ENCODE assay signal across 22 cellular contexts in genomic region chr4:151143162-151143561, GRCh38.
"Had no signal": no experiment of that assay in that cellular context is flagged by ENCODE, and none has a peak within 500 bp of the region (broad histone marks: within the 10 kb centered on the region; RNA-seq: fewer than 3 reads in every experiment).

No MANE protein-coding gene starts in this region.

- H3K9ac ChIP-seq: parathyroid adenoma had no signal

- H3K79me2 ChIP-seq: hepatocyte, parathyroid adenoma had no signal

- H3K27ac ChIP-seq: ascending aorta, breast epithelium, hepatocyte, neutrophil, parathyroid adenoma, sigmoid colon, thyroid gland had no signal

- H3K27me3 Mint-ChIP-seq: activated naive CD8-positive, alpha-beta T cell treated with anti-CD3 and anti-CD28 coated beads, Interleukin-2, amount 50 U/mL, for 24 hours; activated T-cell treated with anti-CD3 and anti-CD28 coated beads, Interleukin-2, amount 50 U/mL, for 24 hours had no signal

- H3K36me3 ChIP-seq: breast epithelium, neutrophil had no signal

- H3K4me3 ChIP-seq: ascending aorta, breast epithelium, hepatocyte, sigmoid colon, thyroid gland had no signal

- H3K36me3 Mint-ChIP-seq: natural killer cell treated with Interleukin-12 subunit alpha and Interleukin-12 subunit beta and Interleukin-15 and Interleukin-18, amount 100 ng/mL, for 72 hours had no signal

- H2AFZ ChIP-seq: hepatocyte, parathyroid adenoma had no signal

- H3K27ac Mint-ChIP-seq: activated CD4-positive, alpha-beta T cell treated with anti-CD3 and anti-CD28 coated beads, Interleukin-2, amount 10 ng/mL, durations not matched to agents 7 days and 5 days; activated CD8-positive, alpha-beta T cell treated with anti-CD3 and anti-CD28 coated beads, Interleukin-2, amount 10 ng/mL, durations not matched to agents 7 days and 5 days; activated naive CD4-positive, alpha-beta T cell treated with anti-CD3 and anti-CD28 coated beads for 36 hours; activated naive CD8-positive, alpha-beta T cell treated with anti-CD3 and anti-CD28 coated beads, Interleukin-2, amount 50 U/mL, for 24 hours; activated T-cell treated with anti-CD3 and anti-CD28 coated beads, Interleukin-2, amount 50 U/mL, for 24 hours; natural killer cell treated with Interleukin-12 subunit alpha and Interleukin-12 subunit beta and Interleukin-15 and Interleukin-18, amount 100 ng/mL, for 72 hours had no signal

- ATAC-seq: activated CD8-positive, alpha-beta T cell treated with anti-CD3 and anti-CD28 coated beads, Interleukin-2, amount 10 ng/mL, durations not matched to agents 7 days and 5 days; activated naive CD8-positive, alpha-beta T cell treated with anti-CD3 and anti-CD28 coated beads, Interleukin-2, amount 50 U/mL, for 24 hours; esophagus mucosa; natural killer cell treated with Interleukin-12 subunit alpha and Interleukin-12 subunit beta and Interleukin-15 and Interleukin-18, amount 100 ng/mL, for 72 hours had no signal

- H3K4me3 Mint-ChIP-seq: activated CD4-positive, alpha-beta T cell treated with anti-CD3 and anti-CD28 coated beads, Interleukin-2, amount 10 ng/mL, durations not matched to agents 7 days and 5 days; activated CD8-positive, alpha-beta T cell treated with anti-CD3 and anti-CD28 coated beads, Interleukin-2, amount 10 ng/mL, durations not matched to agents 7 days and 5 days; activated naive CD4-positive, alpha-beta T cell treated with anti-CD3 and anti-CD28 coated beads for 36 hours; activated naive CD8-positive, alpha-beta T cell treated with anti-CD3 and anti-CD28 coated beads, Interleukin-2, amount 50 U/mL, for 24 hours; activated T-cell treated with anti-CD3 and anti-CD28 coated beads, Interleukin-2, amount 50 U/mL, for 24 hours; natural killer cell treated with Interleukin-12 subunit alpha and Interleukin-12 subunit beta and Interleukin-15 and Interleukin-18, amount 100 ng/mL, for 72 hours had no signal

- H3K4me1 Mint-ChIP-seq: activated CD4-positive, alpha-beta T cell treated with anti-CD3 and anti-CD28 coated beads, Interleukin-2, amount 10 ng/mL, durations not matched to agents 7 days and 5 days; activated naive CD8-positive, alpha-beta T cell treated with anti-CD3 and anti-CD28 coated beads, Interleukin-2, amount 50 U/mL, for 24 hours had no signal

- H3K9me3 ChIP-seq: ascending aorta, breast epithelium, neutrophil, sigmoid colon, thyroid gland had no signal

- H3K27me3 ChIP-seq: ascending aorta, breast epithelium, hepatocyte, neutrophil, sigmoid colon, thyroid gland had no signal

- H3K4me2 ChIP-seq: hepatocyte had no signal

- H3K9me3 Mint-ChIP-seq: activated CD4-positive, alpha-beta T cell treated with anti-CD3 and anti-CD28 coated beads, Interleukin-2, amount 10 ng/mL, durations not matched to agents 7 days and 5 days; activated naive CD4-positive, alpha-beta T cell treated with anti-CD3 and anti-CD28 coated beads for 36 hours; activated naive CD8-positive, alpha-beta T cell treated with anti-CD3 and anti-CD28 coated beads, Interleukin-2, amount 50 U/mL, for 24 hours; activated T-cell treated with anti-CD3 and anti-CD28 coated beads, Interleukin-2, amount 50 U/mL, for 24 hours; natural killer cell treated with Interleukin-12 subunit alpha and Interleukin-12 subunit beta and Interleukin-15 and Interleukin-18, amount 100 ng/mL, for 72 hours had no signal

- H3K4me1 ChIP-seq: ascending aorta, breast epithelium, parathyroid adenoma, thyroid gland had no signal

- DNase-seq: activated CD4-positive, alpha-beta T cell treated with anti-CD3 and anti-CD28 coated beads, Interleukin-2, amount 10 ng/mL, durations not matched to agents 7 days and 5 days; activated CD4-positive, CD25-positive, alpha-beta regulatory T cell; activated CD8-positive, alpha-beta T cell treated with anti-CD3 and anti-CD28 coated beads, Interleukin-2, amount 10 ng/mL, durations not matched to agents 7 days and 5 days; activated naive CD4-positive, alpha-beta T cell treated with anti-CD3 and anti-CD28 coated beads for 36 hours; activated naive CD8-positive, alpha-beta T cell treated with anti-CD3 and anti-CD28 coated beads, Interleukin-2, amount 50 U/mL, for 24 hours; activated T-cell treated with anti-CD3 and anti-CD28 coated beads, Interleukin-2, amount 50 U/mL, for 24 hours; cerebellar nuclear complex; cortex of kidney; mesendoderm; sigmoid colon; stimulated activated CD4-positive, alpha-beta T cell treated with anti-CD3 and anti-CD28 coated beads, Interleukin-4, amount 100 ng/mL, for 24 hours; stimulated activated naive CD4-positive, alpha-beta T cell; T-helper 1 cell; T-helper 9 cell; thyroid gland had no signal
